Comparison of ENCODE assay signal across 1 cellular context in the genomic region with DNA sequence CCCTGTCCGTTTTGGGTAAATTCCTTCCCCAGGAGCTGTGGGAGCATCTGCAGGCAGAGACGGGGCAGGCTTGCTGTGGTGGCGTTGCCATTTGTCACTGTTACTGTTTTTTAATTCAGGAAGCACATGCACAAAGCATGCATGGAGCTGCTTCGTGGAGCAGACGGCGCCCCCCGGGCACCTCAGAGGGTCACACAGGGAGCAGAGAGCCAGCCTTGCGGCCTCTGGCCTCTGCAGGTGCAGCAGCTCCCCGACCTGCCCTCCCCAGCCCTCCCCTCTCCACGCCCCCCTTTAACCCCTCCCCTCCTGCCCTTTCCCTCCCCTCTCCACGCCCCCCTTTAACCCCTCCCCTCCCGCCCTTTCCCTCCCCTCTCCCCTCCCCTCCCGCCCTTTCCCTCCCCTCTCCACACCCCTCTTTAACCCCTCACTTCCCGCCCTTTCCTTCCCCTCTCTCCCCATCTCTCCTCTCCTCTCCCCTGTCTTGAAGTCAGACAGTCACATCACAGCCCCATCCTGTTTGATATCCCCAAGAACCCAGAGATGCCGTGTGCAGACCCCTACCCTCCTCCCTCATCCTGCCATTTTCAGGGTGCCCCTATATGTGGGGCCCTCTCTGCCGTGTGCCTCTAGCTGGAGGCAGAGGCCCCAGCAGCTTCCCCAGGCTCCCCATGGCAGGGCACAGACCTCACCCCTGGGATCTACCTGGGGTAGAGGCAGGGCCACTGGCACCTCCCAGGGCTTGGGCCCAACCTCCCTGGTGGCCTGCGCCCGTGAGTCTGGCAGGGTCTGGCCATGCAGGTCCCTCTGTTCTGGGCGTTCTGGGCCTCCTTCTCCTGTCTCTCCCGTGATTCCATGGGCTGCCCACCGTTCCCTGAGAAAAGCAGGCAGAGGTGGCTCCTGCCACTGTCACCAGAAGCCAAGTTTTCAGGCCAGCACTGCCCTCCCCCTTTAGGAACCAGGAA.
TF ChIP-seq lines count a peak whose summit lies in the region.

No MANE protein-coding gene starts in this region.

TF ChIP-seq in IMR-90, 13 proteins besides CTCF, POLR2A, EP300 and RAD21 (continued from another document):
- TF ChIP-seq MAFK (IDR thresholded peaks at IDR 0.05; ENCODE audit: low read depth, low read length) (no peak), FOS (IDR thresholded peaks at IDR 0.05; ENCODE audit: low read depth, low read length) (no peak), RCOR1 (IDR thresholded peaks at IDR 0.05; ENCODE audit: insufficient replicate concordance, low read length) (no peak), NFE2L2 (IDR thresholded peaks at IDR 0.05; ENCODE audit: low read depth, low read length) (no peak), ELK1 (IDR thresholded peaks at IDR 0.05; ENCODE audit: borderline replicate concordance, low read depth, low read length) (no peak)
